ENCODE assay signal across 8 cellular contexts in the genomic region with DNA sequence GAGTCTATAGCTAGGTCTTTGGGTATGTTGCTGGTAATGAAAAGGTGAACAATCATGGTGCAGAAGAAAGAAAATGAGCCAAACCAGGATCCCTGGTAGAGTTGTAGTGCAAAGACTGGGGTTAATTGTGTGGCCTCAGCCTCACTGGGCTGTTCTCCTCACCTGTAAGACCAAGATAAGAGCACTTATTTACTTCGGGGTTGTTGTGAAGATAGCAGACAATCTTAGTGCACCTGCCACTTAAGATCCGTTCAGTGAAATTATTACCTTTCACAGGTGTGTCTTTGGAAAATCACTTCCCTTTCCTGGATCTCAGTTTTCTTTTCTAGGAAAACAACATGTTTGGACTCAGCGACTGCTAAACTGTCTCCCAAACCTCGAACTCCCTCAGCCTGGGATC. TPM values are rescaled to one million over a fixed set of nuclear protein-coding genes. Genes with fewer than 3 reads are reported as not detected.
DNase-seq lines count a peak whose midpoint lies in the region; ATAC-seq and TF ChIP-seq lines count a peak whose summit lies in the region.

No MANE protein-coding gene starts in this region.

- H3K36me3 ChIP-seq in H7 (replicated peaks; ENCODE audit: control insufficient read depth, insufficient read depth, low read length) (no peaks in the 10 kb centered on the region), SJCRH30 (no peaks in the 10 kb centered on the region)

- no peak for DNase-seq in H7
- no peak for DNase-seq in SJCRH30
- no peak for DNase-seq in fibroblast of pulmonary artery (ENCODE audit: low read depth)
- no peak for DNase-seq in skeletal muscle cell (ENCODE audit: low read depth)
- DNase-seq in D341Med (ENCODE audit: low spot score), result no peak
- DNase-seq in SW 1271 (lab: John Stamatoyannopoulos, UW), result no peak

- ATAC-seq in HG02623 (IDR thresholded peaks at IDR 0.05; ENCODE audit: unreplicated experiment), result no peak
- ATAC-seq in HG02588 (IDR thresholded peaks at IDR 0.05; ENCODE audit: unreplicated experiment), result no peak

- peak overlapping the region; percentile 95 for H3K27ac ChIP-seq in SJCRH30

- H3K27me3 ChIP-seq in H7 (ENCODE audit: control insufficient read depth, insufficient read depth, low read length) (peaks cover 3% of the 10 kb centered on the region; the same call in 1 of the 2 replicates), SJCRH30 (no peaks in the 10 kb centered on the region)

- H3K4me3 ChIP-seq in H7 (ENCODE audit: insufficient read depth, low read depth, low read length) (peak overlapping the region; percentile 69; the same call in 1 of the 2 replicates), SJCRH30 (peak overlapping the region; percentile 56), fibroblast of pulmonary artery (replicated peaks; ENCODE audit: low read depth, low read length) (peak overlapping the region; percentile 46), skeletal muscle cell (ENCODE audit: low read depth, low read length) (peak overlapping the region; percentile 68)

- H3K4me1 ChIP-seq in SJCRH30, result peaks cover 17% of the 10 kb centered on the region

- no peaks in the 10 kb centered on the region for H3K9me3 ChIP-seq in SJCRH30 (replicated peaks)

- TF ChIP-seq CTCF in fibroblast of pulmonary artery (IDR thresholded peaks at IDR 0.05; ENCODE audit: low read length, missing control alignments), result no peak

RNA-seq across cellular contexts. Expression of a gene that starts 1.3 kb away (rescaled TPM):
- 19.2 and 19.4 TPM in 2 replicates for total RNA-seq in H7 (2014; rRNA removed; shearing (Covaris generic))
- 31.8 and 37.0 TPM in 2 replicates for total RNA-seq in SJCRH30 (2014; rRNA removed; shearing (Covaris generic))
